Comparison of ENCODE assay signal across 7 cellular contexts in the genomic region with DNA sequence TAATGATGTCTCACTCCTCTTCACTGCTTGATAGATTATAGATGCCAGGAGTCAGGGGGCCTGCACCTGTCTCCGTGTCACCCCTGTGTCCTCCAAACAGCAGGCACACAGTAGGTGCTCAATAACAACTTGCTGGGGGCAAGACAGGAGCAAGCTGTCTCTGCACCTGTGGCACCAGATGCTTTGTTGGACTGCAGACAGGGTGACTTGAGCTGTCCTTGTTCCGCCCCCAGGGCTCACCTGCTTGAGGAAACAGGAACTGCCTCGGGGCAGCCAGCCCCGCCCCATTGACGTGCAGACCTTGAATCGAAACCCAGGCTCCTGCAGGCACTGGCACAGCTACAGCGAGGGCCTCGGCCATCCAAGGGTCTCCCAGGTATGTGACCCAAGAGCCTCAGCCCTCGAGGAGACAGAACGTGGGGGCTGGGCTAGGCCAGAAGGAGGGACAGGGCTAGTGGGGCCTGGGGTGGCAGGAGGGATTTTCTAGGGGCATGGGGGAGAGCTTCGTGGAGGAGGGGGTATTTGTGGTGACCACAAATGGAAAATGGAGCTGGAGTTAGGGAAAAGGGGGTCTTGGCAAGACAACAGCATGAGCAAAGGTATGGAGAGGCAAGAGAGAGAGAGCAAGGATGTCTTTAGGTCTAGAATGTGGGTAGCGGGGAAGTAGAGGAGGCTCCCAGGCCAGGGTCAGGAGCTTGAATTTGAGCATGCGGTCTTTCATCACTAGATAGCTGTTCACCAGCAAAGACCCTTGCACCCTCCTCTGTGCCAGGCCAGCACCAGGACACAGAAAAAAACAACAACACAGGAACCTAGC. TPM values are rescaled to one million over a fixed set of nuclear protein-coding genes. Genes with fewer than 3 reads are reported as not detected.
DNase-seq lines count a peak whose midpoint lies in the region; ATAC-seq and TF ChIP-seq lines count a peak whose summit lies in the region.

A gene with protein sequence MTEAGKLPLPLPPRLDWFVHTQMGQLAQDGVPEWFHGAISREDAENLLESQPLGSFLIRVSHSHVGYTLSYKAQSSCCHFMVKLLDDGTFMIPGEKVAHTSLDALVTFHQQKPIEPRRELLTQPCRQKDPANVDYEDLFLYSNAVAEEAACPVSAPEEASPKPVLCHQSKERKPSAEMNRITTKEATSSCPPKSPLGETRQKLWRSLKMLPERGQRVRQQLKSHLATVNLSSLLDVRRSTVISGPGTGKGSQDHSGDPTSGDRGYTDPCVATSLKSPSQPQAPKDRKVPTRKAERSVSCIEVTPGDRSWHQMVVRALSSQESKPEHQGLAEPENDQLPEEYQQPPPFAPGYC (plus strand): TSS at position 287 of the 817 bp plus-strand sequence. CDS start 5,066 bp downstream, outside the sequence.

- H3K36me3 ChIP-seq in mucosa of descending colon (ENCODE audit: low read depth) (no peaks in the 10 kb centered on the region), thyroid gland (no peaks in the 10 kb centered on the region)

- TF ChIP-seq POLR2A in thyroid gland (IDR thresholded peaks at IDR 0.05), result no peak

- H3K4me3 Mint-ChIP-seq in activated naive CD4-positive, alpha-beta T cell treated with anti-CD3 and anti-CD28 coated beads for 36 hours, result peak within 1 kb of the TSS; percentile 98

- H3K4me1 ChIP-seq in mucosa of descending colon (ENCODE audit: low read depth), result peaks cover 6% of the 10 kb centered on the region
- peaks cover 4 to 5% of the 10 kb centered on the region in 2 donors for H3K4me1 ChIP-seq in thyroid gland

- intact Hi-C loops in activated naive CD4-positive, alpha-beta T cell treated with anti-CD3 and anti-CD28 coated beads for 36 hours (cut with micrococcal nuclease), result loop anchor here (1.0 kb wide), 1 partner anchor 32 kb away; a partner anchor contains a TSS
- intact Hi-C loops in mucosa of descending colon (cut with DNase I, micrococcal nuclease), result no loop called here
- intact Hi-C loops in thyroid gland (cut with DNase I), result no loop called here

- H3K9me3 ChIP-seq in mucosa of descending colon, result no peaks in the 10 kb centered on the region
- H3K9me3 ChIP-seq in thyroid gland, result no peaks in the 10 kb centered on the region

- WGBS in thyroid gland, 2 donors, result 31 to 44% methylated on average over 7 to 11 of the region's 13 CpGs

- peaks cover 13% of the 10 kb centered on the region for H3K36me3 Mint-ChIP-seq in activated naive CD4-positive, alpha-beta T cell treated with anti-CD3 and anti-CD28 coated beads for 36 hours (ENCODE audit: low read depth)

- no peaks in the 10 kb centered on the region for H3K9me3 Mint-ChIP-seq in activated naive CD4-positive, alpha-beta T cell treated with anti-CD3 and anti-CD28 coated beads for 36 hours

- H3K27me3 Mint-ChIP-seq in activated naive CD4-positive, alpha-beta T cell treated with anti-CD3 and anti-CD28 coated beads for 36 hours (ENCODE audit: low read depth), result no peaks in the 10 kb centered on the region

- DNase-seq in SIG-M5 treated with dmso at 0.1 percent for 504 hours (lab: John Stamatoyannopoulos, UW; ENCODE audit: unreplicated experiment), result peak; percentile 87
- DNase-seq in activated naive CD4-positive, alpha-beta T cell treated with anti-CD3 and anti-CD28 coated beads for 36 hours, result peak; percentile 90
- peak; percentile 92 to 97 (median 96) for DNase-seq in mucosa of descending colon
- DNase-seq in thyroid gland, result peak; percentile 72 to 79
- DNase-seq in NCI-H446 (lab: John Stamatoyannopoulos, UW), result no peak

- peaks cover 25% of the 10 kb centered on the region for H3K4me1 Mint-ChIP-seq in activated naive CD4-positive, alpha-beta T cell treated with anti-CD3 and anti-CD28 coated beads for 36 hours (ENCODE audit: low read depth)

- ATAC-seq in GM19023 (IDR thresholded peaks at IDR 0.05; ENCODE audit: unreplicated experiment) (peak; percentile 68), HG03280 (IDR thresholded peaks at IDR 0.05; ENCODE audit: unreplicated experiment) (peak; percentile 73), mucosa of descending colon (peak; percentile 99)

- TF ChIP-seq CTCF in mucosa of descending colon (IDR thresholded peaks at IDR 0.05) (no peak), thyroid gland (IDR thresholded peaks at IDR 0.05) (no peak)

- H3K27ac Mint-ChIP-seq in activated naive CD4-positive, alpha-beta T cell treated with anti-CD3 and anti-CD28 coated beads for 36 hours, result peak within 1 kb of the TSS; percentile 96

- CTCF ChIA-PET in activated naive CD4-positive, alpha-beta T cell treated with anti-CD3 and anti-CD28 coated beads for 36 hours (lab: Charles Lee), result interaction anchor here (0.6 to 1.7 kb wide), 6 partner anchors 10 to 102 kb away, joined by 3 to 13 read pairs (median 5); no protein-coding TSS in a partner anchor

- peak within 1 kb of the TSS; percentile 18 for H3K4me3 ChIP-seq in mucosa of descending colon
- peak within 1 kb of the TSS in 2 of 3 donors; percentile 4 to 14 for H3K4me3 ChIP-seq in thyroid gland (replicated peaks in 1 of 3)

- H3K27ac ChIP-seq in thyroid gland, result peak within 1 kb of the TSS in 1 of 3 donors; percentile 56

- H3K27me3 ChIP-seq in thyroid gland, result no peaks in the 10 kb centered on the region

RNA-seq across cellular contexts. Expression of the gene that starts here (rescaled TPM):
- 10 to 100 TPM; 18.3 to 20.7 TPM for total RNA-seq in activated naive CD4-positive, alpha-beta T cell treated with anti-CD3 and anti-CD28 coated beads for 36 hours
- 10 to 100 TPM in 2 of 3 donors, 1 to 10 TPM in 1; 8.6 to 23.0 (median 21.5) TPM for total RNA-seq in mucosa of descending colon
- 1 to 10 TPM in 3 of 4 donors, under 1 TPM in 1; 0.94 to 4.6 (median 2.5) TPM for total RNA-seq in thyroid gland

Comparison
In these comparisons a context has a peak if more than half of its experiments do, and no peak if none do; other contexts are left out.
1. DNase-seq: peak in SIG-M5 treated with dmso at 0.1 percent for 504 hours (single experiment), activated naive CD4-positive, alpha-beta T cell treated with anti-CD3 and anti-CD28 coated beads for 36 hours (single experiment), mucosa of descending colon (3 of 3) and thyroid gland (2 of 2); none in NCI-H446 (0 of 2).
2. Peak in every context shown above with its lines, with median percentiles within 50 percentile points of each other: ATAC-seq.